Comparison of ENCODE assay signal across 22 cellular contexts in the genomic region with DNA sequence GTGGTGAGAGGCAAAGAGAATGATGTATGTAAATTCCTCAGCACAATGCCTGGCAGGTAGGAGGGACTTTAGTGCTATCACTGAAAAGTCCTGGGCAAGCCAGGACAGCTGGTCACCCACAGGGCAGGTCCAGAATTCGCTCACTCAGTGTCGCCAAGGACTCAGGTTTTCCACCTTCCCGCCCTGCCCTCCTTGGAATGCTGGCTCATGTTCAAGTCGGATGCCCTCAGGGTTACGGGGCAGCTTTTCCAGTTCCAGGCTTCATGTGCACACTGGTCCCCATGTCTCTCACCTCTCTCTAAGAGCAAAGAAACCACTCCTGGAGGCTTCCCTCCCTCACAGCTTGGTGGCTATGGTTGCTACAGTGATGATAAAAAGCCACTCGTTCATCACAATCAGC. TPM values are rescaled to one million over a fixed set of nuclear protein-coding genes. Genes with fewer than 3 reads are reported as not detected.
DNase-seq lines count a peak whose midpoint lies in the region; ATAC-seq and TF ChIP-seq lines count a peak whose summit lies in the region.
"Had no signal": no experiment of that assay in that cellular context is flagged by ENCODE, and none has a peak within 500 bp of the region (broad histone marks: within the 10 kb centered on the region; RNA-seq: fewer than 3 reads in every experiment).

No MANE protein-coding gene starts in this region.

- H3K9ac ChIP-seq in endodermal cell (ENCODE audit: extremely low read depth, low read length, poor library complexity, severe bottlenecking) = no peak overlapping the region

- H3K4me2 ChIP-seq in PC-9 = peak overlapping the region; percentile 41

- 0 out of 2 replicates have a peak overlapping the region, but pooled peaks have one; percentile 8 for H3K27ac ChIP-seq in PC-9
- no peak overlapping the region for H3K27ac ChIP-seq in endodermal cell (ENCODE audit: low read depth, low read length)
- no peak overlapping the region for H3K27ac ChIP-seq in lung (ENCODE audit: low read depth in 1 of 2, low read length in 1 of 2)
- H3K27ac ChIP-seq in upper lobe of right lung = no peak overlapping the region
- H3K27ac ChIP-seq in CD4-positive, alpha-beta memory T cell (ENCODE audit: low read depth, low read length) = no peak overlapping the region

- H3K4me3 ChIP-seq in PC-9 (no peak overlapping the region), endodermal cell (ENCODE audit: low read length) (no peak overlapping the region), lung (no peak overlapping the region), upper lobe of right lung (no peak overlapping the region)
- H3K4me3 ChIP-seq in CD4-positive, alpha-beta memory T cell (ENCODE audit: low read length in 2 of 2) = no peak overlapping the region

- CTCF ChIA-PET in PC-9 (lab: Charles Lee) = interaction anchor here (0.9 kb wide), 1 partner anchor 135 kb away, joined by 3 read pairs; no protein-coding TSS in a partner anchor
- CTCF ChIA-PET in CD4-positive, alpha-beta memory T cell (lab: Charles Lee; ENCODE audit: partially characterized antibody) = no interaction called here
- CTCF ChIA-PET in activated CD4-positive, alpha-beta T cell treated with anti-CD3 and anti-CD28 coated beads, Interleukin-2, amount 10 ng/mL, durations not matched to agents 7 days and 5 days (lab: Charles Lee) = interaction anchor here (1.1 kb wide), 1 partner anchor 30 kb away, joined by 3 read pairs; no protein-coding TSS in a partner anchor

- H3K27me3 Mint-ChIP-seq in endodermal cell (ENCODE audit: insufficient read depth) = no peaks in the 10 kb centered on the region
- H3K27me3 Mint-ChIP-seq in CD4-positive, alpha-beta memory T cell = peaks cover 0 to 6% of the 10 kb centered on the region in 2 donors
- peaks cover 13% of the 10 kb centered on the region for H3K27me3 Mint-ChIP-seq in activated CD4-positive, alpha-beta T cell treated with anti-CD3 and anti-CD28 coated beads, Interleukin-2, amount 10 ng/mL, durations not matched to agents 7 days and 5 days

- DNase-seq in PC-9 (peak; percentile 84 to 93), endodermal cell (peak; percentile 63), lung (ENCODE audit: low spot score) (peak; percentile 46), upper lobe of right lung (no peak), COR-L47 (lab: John Stamatoyannopoulos, UW) (no peak)
- no peak for DNase-seq in CD4-positive, alpha-beta memory T cell
- no peak for DNase-seq in activated CD4-positive, alpha-beta T cell treated with anti-CD3 and anti-CD28 coated beads, Interleukin-2, amount 10 ng/mL, durations not matched to agents 7 days and 5 days
- DNase-seq: activated CD4-positive, CD25-positive, alpha-beta regulatory T cell treated with anti-CD3 and anti-CD28 coated beads, Interleukin-2, amount 50 U/mL, for 72 hours; activated CD8-positive, alpha-beta T cell treated with anti-CD3 and anti-CD28 coated beads, Interleukin-2, amount 10 ng/mL, durations not matched to agents 7 days and 5 days; activated T-cell treated with anti-CD3 and anti-CD28 coated beads, Interleukin-2, amount 50 U/mL, for 1 hour; CD4-positive, alpha-beta T cell; DMS153; effector memory CD8-positive, alpha-beta T cell; Karpas-422; kidney glomerular epithelial cell; naive thymus-derived CD8-positive, alpha-beta T cell; NCI-H1092 treated with DMSO at 0.1 percent for 48 hours; NCI-H1930; NCI-H69; stimulated activated CD4-positive, alpha-beta T cell treated with anti-CD3 and anti-CD28 coated beads, Interleukin-4, amount 100 ng/mL, for 4 hours; stimulated activated naive CD8-positive, alpha-beta T cell treated with anti-CD3 and anti-CD28 coated beads, Interleukin-15, Interleukin-2, amounts not matched to agents 100 U/mL and 50 U/mL, for 24 hours had no signal

- H3K9me3 ChIP-seq in PC-9 (ENCODE audit: insufficient read depth, low read depth) (no peaks in the 10 kb centered on the region), endodermal cell (ENCODE audit: control insufficient read depth, low read length) (no peaks in the 10 kb centered on the region), lung (ENCODE audit: control insufficient read depth in 2 of 2, insufficient read depth in 1 of 2, low read length in 1 of 2) (no peaks in the 10 kb centered on the region), upper lobe of right lung (no peaks in the 10 kb centered on the region)
- H3K9me3 ChIP-seq in CD4-positive, alpha-beta memory T cell (ENCODE audit: control insufficient read depth in 1 of 2, low read length in 2 of 2) = no peaks in the 10 kb centered on the region

- peaks cover 9% of the 10 kb centered on the region for H3K4me1 Mint-ChIP-seq in endodermal cell
- H3K4me1 Mint-ChIP-seq in CD4-positive, alpha-beta memory T cell = peaks cover 0 to 2% (median 1%) of the 10 kb centered on the region in 4 donors
- H3K4me1 Mint-ChIP-seq in activated CD4-positive, alpha-beta T cell treated with anti-CD3 and anti-CD28 coated beads, Interleukin-2, amount 10 ng/mL, durations not matched to agents 7 days and 5 days = no peaks in the 10 kb centered on the region
- H3K4me1 Mint-ChIP-seq: naive thymus-derived CD8-positive, alpha-beta T cell had no signal

- H3K27me3 ChIP-seq in PC-9 (ENCODE audit: insufficient read depth, low read depth) (no peaks in the 10 kb centered on the region), endodermal cell (ENCODE audit: control insufficient read depth, insufficient read depth, low read length, poor library complexity, severe bottlenecking) (no peaks in the 10 kb centered on the region), lung (ENCODE audit: control insufficient read depth, insufficient read depth) (no peaks in the 10 kb centered on the region), upper lobe of right lung (no peaks in the 10 kb centered on the region)
- H3K27me3 ChIP-seq in CD4-positive, alpha-beta memory T cell (ENCODE audit: insufficient read depth, low read length) = no peaks in the 10 kb centered on the region

- intact Hi-C loops in PC-9 (cut with micrococcal nuclease; ENCODE audit: unreplicated experiment) (loop anchor here (1.0 to 10.0 kb wide), 6 partner anchors 25 to 462 kb away; partner anchors contain the start of genes ING1 and NAXD), upper lobe of right lung (cut with DNase I) (no loop called here)
- intact Hi-C loops in CD4-positive, alpha-beta memory T cell (cut with micrococcal nuclease) = loop anchor here (5.0 kb wide), 1 partner anchor 457 kb away; no protein-coding TSS in a partner anchor

- H3K4me1 ChIP-seq in PC-9 (replicated peaks; ENCODE audit: insufficient read depth) (peaks cover 20% of the 10 kb centered on the region), endodermal cell (ENCODE audit: control insufficient read depth, insufficient read depth, low read length) (peaks cover 12% of the 10 kb centered on the region), lung (ENCODE audit: control insufficient read depth in 2 of 2, insufficient read depth in 2 of 2, low read length in 2 of 2) (no peaks in the 10 kb centered on the region), upper lobe of right lung (no peaks in the 10 kb centered on the region)
- no peaks in the 10 kb centered on the region for H3K4me1 ChIP-seq in CD4-positive, alpha-beta memory T cell (ENCODE audit: insufficient read depth, low read length)

- BruUV-seq in PC-9 (replicated peaks; lab: Mats Ljungman, UMichigan) = no TSS peak

- TF ChIP-seq CTCF in PC-9 (conservative IDR thresholded peaks at IDR 0.05) = no peak
- TF ChIP-seq CTCF in endodermal cell (conservative IDR thresholded peaks at IDR 0.05) = no peak
- no peak for TF ChIP-seq CTCF in lung (IDR thresholded peaks at IDR 0.05; ENCODE audit: control extremely low read depth, extremely low read depth)
- TF ChIP-seq CTCF in upper lobe of right lung (IDR thresholded peaks at IDR 0.05) = no peak

- H3K9me2 ChIP-seq in PC-9 (ENCODE audit: insufficient read depth) = no peaks in the 10 kb centered on the region

- H3K36me3 ChIP-seq in PC-9 (ENCODE audit: low read depth) (no peaks in the 10 kb centered on the region), endodermal cell (ENCODE audit: control insufficient read depth, insufficient read depth, low read length) (no peaks in the 10 kb centered on the region), lung (ENCODE audit: control insufficient read depth in 2 of 2, insufficient read depth in 2 of 2, low read length in 2 of 2) (no peaks in the 10 kb centered on the region), upper lobe of right lung (no peaks in the 10 kb centered on the region)
- no peaks in the 10 kb centered on the region for H3K36me3 ChIP-seq in CD4-positive, alpha-beta memory T cell (ENCODE audit: insufficient read depth, low read length)

- no peak overlapping the region for H3K27ac Mint-ChIP-seq in endodermal cell
- H3K27ac Mint-ChIP-seq in CD4-positive, alpha-beta memory T cell = peak overlapping the region in 1 of 7 donors; percentile 26
- no peak overlapping the region for H3K27ac Mint-ChIP-seq in activated CD4-positive, alpha-beta T cell treated with anti-CD3 and anti-CD28 coated beads, Interleukin-2, amount 10 ng/mL, durations not matched to agents 7 days and 5 days
- H3K27ac Mint-ChIP-seq: activated CD8-positive, alpha-beta T cell treated with anti-CD3 and anti-CD28 coated beads, Interleukin-2, amount 10 ng/mL, durations not matched to agents 7 days and 5 days; CD4-positive, alpha-beta T cell; effector memory CD8-positive, alpha-beta T cell; mesothelial cell of epicardium; naive thymus-derived CD8-positive, alpha-beta T cell had no signal

- no peak overlapping the region for H3K4me3 Mint-ChIP-seq in endodermal cell
- H3K4me3 Mint-ChIP-seq in CD4-positive, alpha-beta memory T cell = no peak overlapping the region
- H3K4me3 Mint-ChIP-seq in activated CD4-positive, alpha-beta T cell treated with anti-CD3 and anti-CD28 coated beads, Interleukin-2, amount 10 ng/mL, durations not matched to agents 7 days and 5 days = no peak overlapping the region
- H3K4me3 Mint-ChIP-seq: activated CD8-positive, alpha-beta T cell treated with anti-CD3 and anti-CD28 coated beads, Interleukin-2, amount 10 ng/mL, durations not matched to agents 7 days and 5 days; CD4-positive, alpha-beta T cell; effector memory CD8-positive, alpha-beta T cell; mesothelial cell of epicardium; naive thymus-derived CD8-positive, alpha-beta T cell had no signal

- no peaks in the 10 kb centered on the region for H4K20me1 ChIP-seq in PC-9 (ENCODE audit: insufficient read depth)

- H3K9me3 Mint-ChIP-seq in endodermal cell = no peaks in the 10 kb centered on the region
- H3K9me3 Mint-ChIP-seq in CD4-positive, alpha-beta memory T cell = no peaks in the 10 kb centered on the region
- no peaks in the 10 kb centered on the region for H3K9me3 Mint-ChIP-seq in activated CD4-positive, alpha-beta T cell treated with anti-CD3 and anti-CD28 coated beads, Interleukin-2, amount 10 ng/mL, durations not matched to agents 7 days and 5 days
- H3K9me3 Mint-ChIP-seq: CD4-positive, alpha-beta T cell; effector memory CD8-positive, alpha-beta T cell; naive thymus-derived CD8-positive, alpha-beta T cell had no signal

- H2AFZ ChIP-seq in PC-9 = 0 out of 2 replicates have a peak overlapping the region, but pooled peaks have one; percentile 4

- H3K36me3 Mint-ChIP-seq in endodermal cell (ENCODE audit: low read depth) = no peaks in the 10 kb centered on the region
- H3K36me3 Mint-ChIP-seq in CD4-positive, alpha-beta memory T cell = no peaks in the 10 kb centered on the region
- H3K36me3 Mint-ChIP-seq in activated CD4-positive, alpha-beta T cell treated with anti-CD3 and anti-CD28 coated beads, Interleukin-2, amount 10 ng/mL, durations not matched to agents 7 days and 5 days (ENCODE audit: low read depth) = no peaks in the 10 kb centered on the region
- H3K36me3 Mint-ChIP-seq: mesothelial cell of epicardium; naive thymus-derived CD8-positive, alpha-beta T cell had no signal

- H3K79me2 ChIP-seq in PC-9 (ENCODE audit: low read depth) = no peaks in the 10 kb centered on the region

- peaks cover 13% of the 10 kb centered on the region for H3F3A ChIP-seq in PC-9 (ENCODE audit: insufficient read depth, low read depth)

- ATAC-seq in lung (ENCODE audit: insufficient read depth, low FRiP score) = no peak
- peak; percentile 82 for ATAC-seq in upper lobe of right lung
- ATAC-seq: activated CD8-positive, alpha-beta T cell treated with anti-CD3 and anti-CD28 coated beads, Interleukin-2, amount 10 ng/mL, durations not matched to agents 7 days and 5 days; effector memory CD8-positive, alpha-beta T cell; naive thymus-derived CD8-positive, alpha-beta T cell; stimulated activated naive CD8-positive, alpha-beta T cell treated with anti-CD3 and anti-CD28 coated beads, Interleukin-15, Interleukin-2, amounts not matched to agents 100 U/mL and 50 U/mL, for 24 hours had no signal

- POLR2A ChIA-PET in PC-9 (lab: Charles Lee; ENCODE audit: unreplicated experiment) = interaction anchor here (0.6 to 1.1 kb wide), 2 partner anchors 65 to 122 kb away, joined by 3 to 5 read pairs; no protein-coding TSS in a partner anchor
- POLR2A ChIA-PET in CD4-positive, alpha-beta memory T cell (lab: Charles Lee; ENCODE audit: partially characterized antibody) = no interaction called here
- POLR2A ChIA-PET in activated CD4-positive, alpha-beta T cell treated with anti-CD3 and anti-CD28 coated beads, Interleukin-2, amount 10 ng/mL, durations not matched to agents 7 days and 5 days (lab: Charles Lee) = interaction anchor here (0.5 kb wide), 1 partner anchor 728 kb away, joined by 3 read pairs; no protein-coding TSS in a partner anchor

- WGBS in endodermal cell (ENCODE audit: insufficient coverage in 1 of 2, insufficient read length in 1 of 2), 2 experiments = 83 to 85% methylated on average over 3 to 6 of the region's 6 CpGs
- WGBS in lung, 2 donors = 59 to 83% methylated on average over 6 of the region's 6 CpGs

RNA-seq across cellular contexts. Expression of gene NAXD, which starts 24.8 kb away (rescaled TPM):
- 30.2 and 35.2 TPM in 2 replicates for total RNA-seq in PC-9 (2021)
- 10 to 100 TPM; 31.3 to 33.4 TPM for total RNA-seq in endodermal cell
- polyA plus RNA-seq in endodermal cell (2013, experiment 1 of 2) = 23.2 TPM
- polyA plus RNA-seq in endodermal cell (2013, experiment 2 of 2) = 22.0 TPM
- 10 to 100 TPM; 28.6 to 28.9 TPM for total RNA-seq in lung
- 10 to 100 TPM; 24.1 to 28.6 TPM for polyA plus RNA-seq in lung
- total RNA-seq in upper lobe of right lung = 32.2 TPM
- 10 to 100 TPM; 32.6 to 33.4 TPM for total RNA-seq in CD4-positive, alpha-beta memory T cell
- 10 to 100 TPM; 20.4 TPM for polyA plus RNA-seq in CD4-positive, alpha-beta memory T cell
- 10 to 100 TPM; 23.3 to 25.2 TPM for total RNA-seq in activated CD4-positive, alpha-beta T cell treated with anti-CD3 and anti-CD28 coated beads, Interleukin-2, amount 10 ng/mL, durations not matched to agents 7 days and 5 days

RNA-seq across cellular contexts. Expression of gene RAB20, which starts 29.1 kb away (rescaled TPM):
- total RNA-seq in PC-9 (2021) = 31.9 and 41.0 TPM in 2 replicates
- total RNA-seq in endodermal cell = 10 to 100 TPM; 12.6 to 14.2 TPM
- polyA plus RNA-seq in endodermal cell (2013, experiment 1 of 2) = 5.4 TPM
- 6.1 TPM for polyA plus RNA-seq in endodermal cell (2013, experiment 2 of 2)
- 10 to 100 TPM; 42.9 to 47.9 TPM for total RNA-seq in lung
- 100 to 1,000 TPM in 1 of 2 donors, 10 to 100 TPM in 1; 35.8 to 118 TPM for polyA plus RNA-seq in lung
- total RNA-seq in upper lobe of right lung = 52.4 TPM
- total RNA-seq in CD4-positive, alpha-beta memory T cell = 1 to 10 TPM; 2.2 to 3.2 TPM
- 1 to 10 TPM; 2.8 to 5.7 TPM for polyA plus RNA-seq in CD4-positive, alpha-beta memory T cell
- total RNA-seq in activated CD4-positive, alpha-beta T cell treated with anti-CD3 and anti-CD28 coated beads, Interleukin-2, amount 10 ng/mL, durations not matched to agents 7 days and 5 days = 1 to 10 TPM; 3.2 to 4.1 TPM

Comparison
In these comparisons a context has a peak if more than half of its experiments do, and no peak if none do; other contexts are left out.
1. DNase-seq: peak in PC-9 (2 of 2), endodermal cell (single experiment) and lung (single experiment); none in upper lobe of right lung (single experiment), CD4-positive, alpha-beta memory T cell (0 of 5), COR-L47 (single experiment) and activated CD4-positive, alpha-beta T cell treated with anti-CD3 and anti-CD28 coated beads, Interleukin-2, amount 10 ng/mL, durations not matched to agents 7 days and 5 days (single experiment).